ENCODE assay signal across 9 cellular contexts in the genomic region with DNA sequence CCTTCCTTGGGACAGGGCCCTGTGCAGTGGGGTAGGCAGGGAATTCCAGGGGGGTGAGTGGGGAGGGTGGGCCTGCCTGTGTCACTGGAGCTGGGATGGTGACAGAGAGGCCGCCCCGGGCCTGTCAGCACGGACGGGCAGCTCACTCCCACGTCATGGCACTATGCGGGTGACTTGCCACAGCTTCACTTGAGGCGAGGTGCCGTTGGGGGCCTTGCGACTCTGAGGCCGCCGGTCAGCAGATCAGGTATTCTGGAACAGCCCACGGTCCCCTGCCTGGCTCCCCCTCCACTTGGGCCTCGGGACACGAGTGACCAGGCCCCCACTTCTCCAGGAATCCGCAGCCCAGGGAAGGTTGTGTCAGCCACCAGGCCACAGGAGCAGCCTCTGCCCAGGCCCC. TPM values are rescaled to one million over a fixed set of nuclear protein-coding genes. Genes with fewer than 3 reads are reported as not detected.
DNase-seq lines count a peak whose midpoint lies in the region; ATAC-seq and TF ChIP-seq lines count a peak whose summit lies in the region.
"Had no signal": no experiment of that assay in that cellular context is flagged by ENCODE, and none has a peak within 500 bp of the region (broad histone marks: within the 10 kb centered on the region; RNA-seq: fewer than 3 reads in every experiment).

No MANE protein-coding gene starts in this region.

- no peaks in the 10 kb centered on the region for H3K9me3 ChIP-seq in upper lobe of right lung

- H3K23ac ChIP-seq in mesendoderm (ENCODE audit: low read length): no peak overlapping the region

- no peak overlapping the region for H2AK5ac ChIP-seq in mesendoderm (ENCODE audit: low read length)

- no peaks in the 10 kb centered on the region for H3K36me3 ChIP-seq in mesendoderm (ENCODE audit: control insufficient read depth, insufficient read depth, low read length)
- H3K36me3 ChIP-seq in upper lobe of right lung: no peaks in the 10 kb centered on the region

- H3K27me3 ChIP-seq in mesendoderm (ENCODE audit: insufficient read depth, low read length, poor library complexity) (no peaks in the 10 kb centered on the region), upper lobe of right lung (no peaks in the 10 kb centered on the region)

- TF ChIP-seq CTCF in upper lobe of right lung (IDR thresholded peaks at IDR 0.05): no peak

- H2BK15ac ChIP-seq in mesendoderm (replicated peaks; ENCODE audit: low read depth): no peak overlapping the region

- H3K79me1 ChIP-seq in mesendoderm (ENCODE audit: low read length): peaks cover 5% of the 10 kb centered on the region

- no CpG with 5 or more reads among the region's 15 CpGs for WGBS in mesendoderm (ENCODE audit: extremely low coverage, insufficient coverage, low lambda C conversion rate)

- H4K8ac ChIP-seq in mesendoderm (ENCODE audit: low read depth, low read length): no peak overlapping the region

- H3K27ac ChIP-seq in caudate nucleus (ENCODE audit: low read depth, low read length): peak overlapping the region; percentile 94
- no peak overlapping the region for H3K27ac ChIP-seq in mesendoderm (ENCODE audit: low read depth, low read length)
- peak overlapping the region; percentile 83 for H3K27ac ChIP-seq in upper lobe of right lung

- H2BK5ac ChIP-seq in mesendoderm (ENCODE audit: low read length): no peak overlapping the region

- no peak overlapping the region for H3K18ac ChIP-seq in mesendoderm (ENCODE audit: low read length)

- H3K4me1 ChIP-seq in mesendoderm (ENCODE audit: control insufficient read depth, low read depth, low read length) (no peaks in the 10 kb centered on the region), upper lobe of right lung (peaks cover 58% of the 10 kb centered on the region)

- no peak overlapping the region for H2BK120ac ChIP-seq in mesendoderm (ENCODE audit: low read depth, low read length)

- no peak overlapping the region for H3K4me3 ChIP-seq in mesendoderm (ENCODE audit: low read length)
- H3K4me3 ChIP-seq in upper lobe of right lung: peak overlapping the region; percentile 34

- peak in 2 of 61 donors; percentile 50 to 81 for DNase-seq in caudate nucleus (lab: John Stamatoyannopoulos, UW)
- no peak for DNase-seq in mesendoderm
- no peak for DNase-seq in upper lobe of right lung
- no peak for DNase-seq in cerebellar cortex (ENCODE audit: low spot score)
- DNase-seq: cerebellar nuclear complex, glutamatergic neuron, NCI-H774 had no signal

- H4K5ac ChIP-seq in mesendoderm (ENCODE audit: low read length): no peak overlapping the region

- H3K4ac ChIP-seq in mesendoderm (ENCODE audit: low read depth, low read length): no peak overlapping the region

- H3K56ac ChIP-seq in mesendoderm (ENCODE audit: low read length): peak overlapping the region; percentile 25

- H3K9ac ChIP-seq in mesendoderm (ENCODE audit: low read length): no peak overlapping the region

- H3K4me2 ChIP-seq in mesendoderm (ENCODE audit: low read length): no peak overlapping the region

- intact Hi-C loops in upper lobe of right lung (cut with DNase I): no loop called here

- ATAC-seq in upper lobe of right lung (no peak), HG03354 (IDR thresholded peaks at IDR 0.05; ENCODE audit: poor library complexity, severe bottlenecking, unreplicated experiment) (no peak)
- ATAC-seq: naive thymus-derived CD4-positive, alpha-beta T cell had no signal

- H3K79me2 ChIP-seq in mesendoderm (ENCODE audit: control insufficient read depth, insufficient read depth, low read length): peaks cover 10% of the 10 kb centered on the region

RNA-seq across cellular contexts. Expression of gene MIDN, which starts 2.9 kb away (rescaled TPM):
- polyA plus RNA-seq in mesendoderm (2013, experiment 1 of 2): 133 TPM
- polyA plus RNA-seq in mesendoderm (2013, experiment 2 of 2): 131 TPM
- 135 TPM for total RNA-seq in upper lobe of right lung

RNA-seq across cellular contexts. Expression of gene ATP5F1D, which starts 3.9 kb away (rescaled TPM):
- polyA plus RNA-seq in mesendoderm (2013, experiment 1 of 2): 127 TPM
- polyA plus RNA-seq in mesendoderm (2013, experiment 2 of 2): 122 TPM
- 126 TPM for total RNA-seq in upper lobe of right lung

RNA-seq across cellular contexts. Expression of gene CBARP, which starts 7.7 kb away (rescaled TPM):
- 3.2 TPM for polyA plus RNA-seq in mesendoderm (2013, experiment 1 of 2)
- 3.5 TPM for polyA plus RNA-seq in mesendoderm (2013, experiment 2 of 2)
- 1.0 TPM for total RNA-seq in upper lobe of right lung
- polyA plus RNA-seq: naive thymus-derived CD4-positive, alpha-beta T cell had no signal

RNA-seq across cellular contexts. Expression of gene CIRBP, which starts 23.7 kb away (rescaled TPM):
- polyA plus RNA-seq in mesendoderm (2013, experiment 1 of 2): 93.3 TPM
- polyA plus RNA-seq in mesendoderm (2013, experiment 2 of 2): 93.6 TPM
- 322 TPM for total RNA-seq in upper lobe of right lung

RNA-seq across cellular contexts. Expression of gene FAM174C, which starts 29.9 kb away (rescaled TPM):
- polyA plus RNA-seq in mesendoderm (2013, experiment 1 of 2): 55.7 TPM
- 57.0 TPM for polyA plus RNA-seq in mesendoderm (2013, experiment 2 of 2)
- total RNA-seq in upper lobe of right lung: 41.4 TPM
